Comparison of ENCODE assay signal across 7 cellular contexts in the genomic region with DNA sequence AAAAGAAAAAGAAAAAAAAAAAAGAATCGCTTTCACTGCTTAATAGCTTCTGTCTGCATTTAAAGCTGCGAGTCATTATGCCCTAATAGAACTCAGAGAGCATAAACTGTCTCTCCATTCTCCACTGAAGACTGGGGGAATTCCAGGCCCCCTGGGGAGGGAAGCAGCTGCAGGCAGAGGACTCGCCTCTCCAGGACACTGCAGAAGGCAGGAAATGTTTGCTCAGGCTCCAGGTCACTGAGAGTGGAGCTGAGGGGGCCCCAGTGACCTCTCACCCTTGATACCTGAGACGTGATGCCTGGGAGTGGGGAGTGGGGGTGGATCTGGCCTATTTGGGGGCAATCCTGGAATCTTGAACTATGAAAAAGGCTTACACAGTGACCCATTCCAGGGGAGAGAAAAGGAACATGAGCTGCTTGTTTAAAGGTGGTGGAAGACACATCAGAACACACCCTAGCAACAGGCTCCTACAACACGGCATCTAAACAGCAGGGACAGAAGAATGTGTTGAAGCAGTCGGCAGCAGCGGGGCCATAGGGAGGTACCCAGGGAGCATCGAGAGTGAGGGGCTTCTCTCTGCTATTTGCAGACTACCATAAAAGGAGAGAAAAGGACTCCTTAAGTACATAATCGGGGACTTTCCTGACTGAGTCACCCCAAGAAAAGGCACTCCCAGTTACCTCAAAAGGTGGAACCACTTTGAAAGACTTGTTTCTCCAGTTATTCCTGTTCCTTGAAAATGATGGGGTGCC. TPM values are rescaled to one million over a fixed set of nuclear protein-coding genes. Genes with fewer than 3 reads are reported as not detected.
A peak's percentile ranks its signal among the peaks of the same experiment; 100 is the strongest.
DNase-seq lines count a peak whose midpoint lies in the region; ATAC-seq and TF ChIP-seq lines count a peak whose summit lies in the region.
"Not testable (repeated sequence)": the region's sequence is repeated elsewhere in the genome, so short reads cannot be mapped to it uniquely, and the experiment has no call there.

No MANE protein-coding gene starts in this region.

- not testable (repeated sequence) for H3K9ac ChIP-seq in rectal smooth muscle tissue (ENCODE audit: low read length)

- DNase-seq in M059J (ENCODE audit: low read depth): peak; percentile 75
- peak; percentile 43 to 51 for DNase-seq in SHP77 (lab: John Stamatoyannopoulos, UW)
- peak; percentile 64 for DNase-seq in astrocyte of the hippocampus (ENCODE audit: low read depth, low spot score)
- not testable (repeated sequence) for DNase-seq in esophagus squamous epithelium (lab: John Stamatoyannopoulos, UW)
- peak; percentile 44 for DNase-seq in kidney glomerular epithelial cell (lab: John Stamatoyannopoulos, UW)

- not testable (repeated sequence) for TF ChIP-seq POLR2A in esophagus squamous epithelium (IDR thresholded peaks at IDR 0.05)

- intact Hi-C loops in esophagus squamous epithelium (cut with DNase I): not testable (repeated sequence)

- peak; percentile 71 for ATAC-seq in GM18868 (IDR thresholded peaks at IDR 0.05; ENCODE audit: unreplicated experiment)

- peaks cover 0 to 14% (median 0%) of the 10 kb centered on the region in 3 donors for H3K36me3 ChIP-seq in esophagus squamous epithelium
- H3K36me3 ChIP-seq in rectal smooth muscle tissue (ENCODE audit: control insufficient read depth, insufficient read depth, low read length): not testable (repeated sequence)

- not testable (repeated sequence) for H3K27me3 ChIP-seq in esophagus squamous epithelium; rectal smooth muscle tissue (ENCODE audit: control insufficient read depth, insufficient read depth, low read length)

- H3K9me3 ChIP-seq in esophagus squamous epithelium: not testable (repeated sequence)

- 23 to 33% methylated on average over 8 to 9 of the region's 9 CpGs for WGBS in esophagus squamous epithelium, 2 donors

- not testable (repeated sequence) for TF ChIP-seq CTCF in esophagus squamous epithelium (IDR thresholded peaks at IDR 0.05)

- peak overlapping the region; percentile 86 to 94 (median 93) for H3K27ac ChIP-seq in esophagus squamous epithelium
- H3K27ac ChIP-seq in rectal smooth muscle tissue (ENCODE audit: low read depth, low read length): peak overlapping the region; percentile 51

- H3K4me3 ChIP-seq in esophagus squamous epithelium: peak overlapping the region in 3 of 4 donors; percentile 10 to 22 (median 17)
- H3K4me3 ChIP-seq in rectal smooth muscle tissue (ENCODE audit: low read length): not testable (repeated sequence)

- H3K4me1 ChIP-seq in esophagus squamous epithelium: peaks cover 10 to 76% (median 33%) of the 10 kb centered on the region in 3 donors
- not testable (repeated sequence) for H3K4me1 ChIP-seq in rectal smooth muscle tissue (ENCODE audit: control insufficient read depth, insufficient read depth, low read length)

RNA-seq across cellular contexts. Expression of a gene that starts 26.2 kb away (rescaled TPM):
- total RNA-seq in M059J (2014; rRNA removed; shearing (Covaris generic)): 0.30 TPM in 1 of 2 replicates, not detected in the other
- total RNA-seq in esophagus squamous epithelium: 10 to 100 TPM in 2 of 4 donors, 1 to 10 TPM in 2; 4.7 to 28.0 (median 9.5) TPM

RNA-seq across cellular contexts. Expression of a gene that starts 38.4 kb away (rescaled TPM):
- total RNA-seq in M059J (2014; rRNA removed; shearing (Covaris generic)): 39.0 and 44.3 TPM in 2 replicates
- total RNA-seq in esophagus squamous epithelium: 100 to 1,000 TPM; 102 to 208 (median 167) TPM

RNA-seq across cellular contexts. Expression of a gene that starts 53.8 kb away (rescaled TPM):
- total RNA-seq in M059J (2014; rRNA removed; shearing (Covaris generic)): 25.0 and 28.2 TPM in 2 replicates
- total RNA-seq in esophagus squamous epithelium: 10 to 100 TPM in 3 of 4 donors, 1 to 10 TPM in 1; 7.5 to 19.9 (median 15.3) TPM
